In genomic region chr2:160278101-160278888, GRCh38 we compare ENCODE assay signal across 10 cellular contexts.
DNase-seq lines count a peak whose midpoint lies in the region; ATAC-seq lines count a peak whose summit lies in the region.
"Had no signal": no experiment of that assay in that cellular context is flagged by ENCODE, and none has a peak within 500 bp of the region (broad histone marks: within the 10 kb centered on the region; RNA-seq: fewer than 3 reads in every experiment).

No MANE protein-coding gene starts in this region.

- POLR2A ChIA-PET in activated CD4-positive, alpha-beta T cell treated with anti-CD3 and anti-CD28 coated beads for 36 hours (lab: Charles Lee) = no interaction called here
- POLR2A ChIA-PET in activated naive CD8-positive, alpha-beta T cell treated with anti-CD3 and anti-CD28 coated beads, Interleukin-2, amount 10 ng/mL, durations not matched to agents 7 days and 5 days (lab: Charles Lee) = no interaction called here

- DNase-seq in activated CD4-positive, alpha-beta T cell treated with anti-CD3 and anti-CD28 coated beads for 36 hours = no peak
- DNase-seq in activated CD4-positive, alpha-beta T cell treated with anti-CD3 and anti-CD28 coated beads, Interleukin-2, amount 50 U/mL, for 1 hour = no peak
- no peak for DNase-seq in activated naive CD8-positive, alpha-beta T cell treated with anti-CD3 and anti-CD28 coated beads, Interleukin-2, amount 10 ng/mL, durations not matched to agents 7 days and 5 days
- DNase-seq in NCI-H128 (lab: John Stamatoyannopoulos, UW; ENCODE audit: unreplicated experiment) (no peak), NCI-H2029 treated with DMSO at 0.1 percent for 48 hours (lab: John Stamatoyannopoulos, UW) (no peak), DMS114 treated with DMSO at 0.1 percent for 48 hours (lab: John Stamatoyannopoulos, UW; ENCODE audit: unreplicated experiment) (no peak)
- DNase-seq: upper lobe of left lung had no signal

- peaks cover 30% of the 10 kb centered on the region for H3K4me1 Mint-ChIP-seq in activated CD4-positive, alpha-beta T cell treated with anti-CD3 and anti-CD28 coated beads for 36 hours
- H3K4me1 Mint-ChIP-seq in activated naive CD8-positive, alpha-beta T cell treated with anti-CD3 and anti-CD28 coated beads, Interleukin-2, amount 10 ng/mL, durations not matched to agents 7 days and 5 days = peaks cover 13% of the 10 kb centered on the region

- H3K4me3 Mint-ChIP-seq in activated CD4-positive, alpha-beta T cell treated with anti-CD3 and anti-CD28 coated beads for 36 hours = no peak overlapping the region
- H3K4me3 Mint-ChIP-seq in activated naive CD8-positive, alpha-beta T cell treated with anti-CD3 and anti-CD28 coated beads, Interleukin-2, amount 10 ng/mL, durations not matched to agents 7 days and 5 days = no peak overlapping the region

- H3K9ac ChIP-seq in skeletal muscle tissue (ENCODE audit: low read depth in 1 of 3, low read length in 3 of 3) = no peak overlapping the region

- H3K27ac Mint-ChIP-seq in activated CD4-positive, alpha-beta T cell treated with anti-CD3 and anti-CD28 coated beads for 36 hours = peak overlapping the region; percentile 51
- peak overlapping the region; percentile 35 for H3K27ac Mint-ChIP-seq in activated naive CD8-positive, alpha-beta T cell treated with anti-CD3 and anti-CD28 coated beads, Interleukin-2, amount 10 ng/mL, durations not matched to agents 7 days and 5 days

- CTCF ChIA-PET in activated CD4-positive, alpha-beta T cell treated with anti-CD3 and anti-CD28 coated beads for 36 hours (lab: Charles Lee) = interaction anchor here (0.8 to 1.8 kb wide), 3 partner anchors 8 to 98 kb away, joined by 3 to 6 read pairs (median 3); no protein-coding TSS in a partner anchor

- H3K36me3 Mint-ChIP-seq in activated CD4-positive, alpha-beta T cell treated with anti-CD3 and anti-CD28 coated beads for 36 hours (ENCODE audit: low read depth) = peaks cover 47% of the 10 kb centered on the region
- H3K36me3 Mint-ChIP-seq in activated naive CD8-positive, alpha-beta T cell treated with anti-CD3 and anti-CD28 coated beads, Interleukin-2, amount 10 ng/mL, durations not matched to agents 7 days and 5 days = peaks cover 63% of the 10 kb centered on the region

- peaks cover 0 to 6% (median 0%) of the 10 kb centered on the region in 3 donors for H3K4me1 ChIP-seq in skeletal muscle tissue (ENCODE audit: control insufficient read depth in 3 of 3, insufficient read depth in 3 of 3, low read length in 3 of 3)

- H3K27me3 Mint-ChIP-seq in activated CD4-positive, alpha-beta T cell treated with anti-CD3 and anti-CD28 coated beads for 36 hours = no peaks in the 10 kb centered on the region
- no peaks in the 10 kb centered on the region for H3K27me3 Mint-ChIP-seq in activated naive CD8-positive, alpha-beta T cell treated with anti-CD3 and anti-CD28 coated beads, Interleukin-2, amount 10 ng/mL, durations not matched to agents 7 days and 5 days

- H3K4me3 ChIP-seq in skeletal muscle tissue (ENCODE audit: low read length in 3 of 3) = no peak overlapping the region
- H3K4me3 ChIP-seq: upper lobe of left lung had no signal

- H3K36me3 ChIP-seq in skeletal muscle tissue (ENCODE audit: control insufficient read depth in 3 of 3, insufficient read depth in 3 of 3, low read length in 3 of 3) = peaks cover 14 to 45% (median 40%) of the 10 kb centered on the region in 3 donors

- H3K9me3 ChIP-seq in skeletal muscle tissue (ENCODE audit: control insufficient read depth in 3 of 3, low read length in 3 of 3) = no peaks in the 10 kb centered on the region
- H3K9me3 ChIP-seq: upper lobe of left lung had no signal

- peak overlapping the region; percentile 25 for H3K27ac ChIP-seq in skeletal muscle tissue (ENCODE audit: low read depth, low read length)
- H3K27ac ChIP-seq: HL-60 had no signal

- H3K27me3 ChIP-seq in skeletal muscle tissue (ENCODE audit: control insufficient read depth in 3 of 3, insufficient read depth in 3 of 3, low read length in 3 of 3) = no peaks in the 10 kb centered on the region
- H3K27me3 ChIP-seq: upper lobe of left lung had no signal

- intact Hi-C loops in activated CD4-positive, alpha-beta T cell treated with anti-CD3 and anti-CD28 coated beads for 36 hours (cut with DNase I, micrococcal nuclease) = no loop called here

- no peaks in the 10 kb centered on the region for H3K9me3 Mint-ChIP-seq in activated CD4-positive, alpha-beta T cell treated with anti-CD3 and anti-CD28 coated beads for 36 hours (ENCODE audit: low read depth)
- H3K9me3 Mint-ChIP-seq in activated naive CD8-positive, alpha-beta T cell treated with anti-CD3 and anti-CD28 coated beads, Interleukin-2, amount 10 ng/mL, durations not matched to agents 7 days and 5 days = no peaks in the 10 kb centered on the region

- ATAC-seq in activated CD4-positive, alpha-beta T cell treated with anti-CD3 and anti-CD28 coated beads for 36 hours = peak; percentile 73
- ATAC-seq in HG02759 (IDR thresholded peaks at IDR 0.05; ENCODE audit: unreplicated experiment) = peak; percentile 77
- no peak for ATAC-seq in activated naive CD8-positive, alpha-beta T cell treated with anti-CD3 and anti-CD28 coated beads, Interleukin-2, amount 10 ng/mL, durations not matched to agents 7 days and 5 days (ENCODE audit: low read depth)
